ENCODE assay signal across 1 cellular context in the genomic region with DNA sequence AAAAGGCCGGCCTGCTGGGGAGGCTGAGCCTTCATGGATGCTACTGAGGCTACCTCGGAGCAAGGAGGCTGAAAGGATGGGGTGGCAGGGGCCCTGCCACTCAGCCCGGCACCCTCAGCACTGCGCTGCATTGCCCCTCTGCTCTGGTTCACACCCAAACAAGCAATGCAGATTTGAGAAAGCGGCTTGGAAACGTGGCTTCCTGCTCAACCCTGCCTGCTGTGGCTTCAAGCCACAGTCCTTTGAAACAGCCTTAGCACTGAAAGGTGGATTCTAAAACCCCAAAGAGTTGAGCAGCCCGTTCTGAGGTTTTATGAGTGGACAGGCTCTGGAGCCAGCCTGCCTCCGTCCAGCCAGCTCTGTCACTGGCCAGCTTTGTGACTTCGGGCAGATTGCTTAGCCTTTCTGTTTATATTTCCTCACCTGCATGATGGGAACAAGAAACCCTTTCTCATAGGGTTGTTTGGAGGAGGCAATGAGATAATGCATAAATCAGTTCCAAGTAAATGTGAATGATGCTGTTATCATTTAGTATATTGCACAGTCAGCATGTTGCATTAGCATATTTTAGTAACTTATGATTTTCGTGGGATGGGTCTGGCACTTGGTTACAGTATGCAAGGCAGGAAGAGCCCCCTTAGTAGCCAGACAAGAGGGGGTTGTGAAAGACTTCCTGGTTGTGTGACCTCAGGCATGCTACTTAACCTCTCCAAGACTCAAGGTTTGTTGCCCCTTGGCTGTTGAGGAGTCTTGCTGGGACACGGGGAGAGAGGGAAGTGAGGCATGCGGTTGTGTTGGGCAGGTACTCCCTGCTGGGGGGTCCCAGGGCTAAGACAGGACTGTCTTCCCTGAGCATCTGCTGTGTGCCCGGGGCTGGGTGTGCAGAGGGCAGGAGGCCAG.
TF ChIP-seq lines count a peak whose summit lies in the region.

No MANE protein-coding gene starts in this region.

TF ChIP-seq in H1, 55 proteins besides CTCF, POLR2A, EP300 and RAD21:
- TF ChIP-seq MAFK (IDR thresholded peaks at IDR 0.05; ENCODE audit: low read depth, low read length): peak; percentile 49
- TF ChIP-seq, protein P1, sequence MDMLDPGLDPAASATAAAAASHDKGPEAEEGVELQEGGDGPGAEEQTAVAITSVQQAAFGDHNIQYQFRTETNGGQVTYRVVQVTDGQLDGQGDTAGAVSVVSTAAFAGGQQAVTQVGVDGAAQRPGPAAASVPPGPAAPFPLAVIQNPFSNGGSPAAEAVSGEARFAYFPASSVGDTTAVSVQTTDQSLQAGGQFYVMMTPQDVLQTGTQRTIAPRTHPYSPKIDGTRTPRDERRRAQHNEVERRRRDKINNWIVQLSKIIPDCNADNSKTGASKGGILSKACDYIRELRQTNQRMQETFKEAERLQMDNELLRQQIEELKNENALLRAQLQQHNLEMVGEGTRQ (IDR thresholded peaks at IDR 0.05; ENCODE audit: low read length): no peak
TF ChIP-seq in H1: peak in this region for 1.
